Comparison of ENCODE assay signal across 24 cellular contexts in genomic region chr7:73821597-73822285, GRCh38. TPM values are rescaled to one million over a fixed set of nuclear protein-coding genes. Genes with fewer than 3 reads are reported as not detected.
A peak's percentile ranks its signal among the peaks of the same experiment; 100 is the strongest.
DNase-seq lines count a peak whose midpoint lies in the region; ATAC-seq, FAIRE-seq and TF ChIP-seq lines count a peak whose summit lies in the region.
"Not testable (repeated sequence)": the region's sequence is repeated elsewhere in the genome, so short reads cannot be mapped to it uniquely, and the experiment has no call there.
"Had no signal": no experiment of that assay in that cellular context is flagged by ENCODE, and none has a peak within 500 bp of the region (broad histone marks: within the 10 kb centered on the region; RNA-seq: fewer than 3 reads in every experiment).

No MANE protein-coding gene starts in this region.

- H3K9ac ChIP-seq in GM23248 (peak overlapping the region; percentile 64), K562 (ENCODE audit: insufficient read depth in 1 of 2, low read depth in 2 of 2, low read length in 2 of 2) (peak overlapping the region in 1 of 2 experiments; percentile 82; a peak in 1 of 4 replicates)

- H3K27me3 ChIP-seq in GM23248 (replicated peaks; ENCODE audit: insufficient read depth); Panc1 (ENCODE audit: control insufficient read depth, insufficient read depth, low read length); K562 (ENCODE audit: control insufficient read depth in 2 of 2, insufficient read depth in 2 of 2, low read length in 2 of 2); esophagus squamous epithelium; lower lobe of right lung (ENCODE audit: low read depth); small intestine (ENCODE audit: control insufficient read depth in 2 of 2, insufficient read depth in 2 of 2, low read length in 2 of 2): not testable (repeated sequence)

- not testable (repeated sequence) for ATAC-seq in A549, Panc1, K562, lower lobe of right lung

- not testable (repeated sequence) for H4K20me1 ChIP-seq in GM23248 (ENCODE audit: insufficient read depth); K562 (replicated peaks; ENCODE audit: control insufficient read depth, insufficient read depth, low read length)

- not testable (repeated sequence) for H3K36me3 ChIP-seq in GM23248 (ENCODE audit: low read depth); Panc1 (ENCODE audit: control insufficient read depth, insufficient read depth, low read length); K562 (ENCODE audit: control insufficient read depth, insufficient read depth, low read length); esophagus squamous epithelium; lower lobe of right lung; small intestine (ENCODE audit: control insufficient read depth in 2 of 2, insufficient read depth in 2 of 2, low read length in 2 of 2)

- H3K9me2 ChIP-seq in GM23248 (ENCODE audit: insufficient read depth), result not testable (repeated sequence)

- DNase-seq in A549 (ENCODE audit: low read depth in 1 of 2, low spot score in 1 of 2); GM23248; Panc1 (ENCODE audit: low read depth, low spot score); K562 (ENCODE audit: extremely low read depth in 1 of 4, low spot score in 3 of 4); esophagus squamous epithelium (lab: John Stamatoyannopoulos, UW); small intestine: not testable (repeated sequence)
- peak; percentile 17 for DNase-seq in NCI-H2107 treated with DMSO at 0.1 percent for 48 hours (lab: John Stamatoyannopoulos, UW; ENCODE audit: unreplicated experiment)
- peak; percentile 6 for DNase-seq in lower lobe of right lung

- in situ Hi-C loops in GM23248 (cut with MboI); Panc1 (cut with HindIII; ENCODE audit: low pct_unique_long_range_greater_than_20kb, low sequenced_read_pairs); K562 (cut with MboI): not testable (repeated sequence)

- H3K9me3 ChIP-seq in A549; GM23248 (ENCODE audit: low read depth); Panc1 (ENCODE audit: control insufficient read depth, insufficient read depth, low read depth, low read length); K562 (replicated peaks; ENCODE audit: control insufficient read depth, insufficient read depth, low read depth, low read length); esophagus squamous epithelium; lower lobe of right lung; small intestine (ENCODE audit: control insufficient read depth, low read depth): not testable (repeated sequence)

- TF ChIP-seq POLR2A in A549 (IDR thresholded peaks at IDR 0.05; ENCODE audit: low read length); K562 (conservative IDR thresholded peaks at IDR 0.05); esophagus squamous epithelium (IDR thresholded peaks at IDR 0.05): not testable (repeated sequence)

- POLR2A ChIA-PET in A549 (lab: Yijun Ruan, JAX) (interaction anchor here (0.6 to 1.8 kb wide), 6 partner anchors 12 to 82 kb away, joined by 3 to 10 read pairs (median 5); partner anchors contain the start of genes ABHD11 and METTL27), K562 (lab: Yijun Ruan, JAX) (interaction anchor here (1.0 to 2.1 kb wide), 3 partner anchors 11 to 35 kb away, joined by 3 to 5 read pairs (median 5); no protein-coding TSS in a partner anchor)
- POLR2A ChIA-PET in Panc1 (lab: Charles Lee), result not testable (repeated sequence)

- H3K4me2 ChIP-seq in A549 (peak overlapping the region; percentile 74), GM23248 (ENCODE audit: unreplicated experiment) (peak overlapping the region; percentile 30)
- H3K4me2 ChIP-seq in K562 (ENCODE audit: insufficient read depth, low read length), result not testable (repeated sequence)

- CTCF ChIA-PET in A549 (lab: Yijun Ruan, JAX) (interaction anchor here (1.0 to 5.2 kb wide), 7 partner anchors 10 to 380 kb away, joined by 3 to 30 read pairs (median 6); no protein-coding TSS in a partner anchor), Panc1 (lab: Charles Lee) (interaction anchor here (0.5 to 0.8 kb wide), 5 partner anchors 10 to 400 kb away, joined by 3 to 7 read pairs (median 5); no protein-coding TSS in a partner anchor)
- CTCF ChIA-PET in K562 (lab: Yijun Ruan, JAX; ENCODE audit: low intra/inter-chr PET ratio), result not testable (repeated sequence)

- not testable (repeated sequence) for TF ChIP-seq EP300 in A549 (IDR thresholded peaks at IDR 0.05); K562 (IDR thresholded peaks at IDR 0.05; ENCODE audit: low read length)

- peak overlapping the region; percentile 82 to 88 for H3K27ac ChIP-seq in A549
- peak overlapping the region; percentile 76 for H3K27ac ChIP-seq in GM23248
- peak overlapping the region; percentile 91 for H3K27ac ChIP-seq in Panc1 (ENCODE audit: low read length)
- H3K27ac ChIP-seq in K562 (ENCODE audit: extremely low read depth, low read depth, low read length); lower lobe of right lung: not testable (repeated sequence)
- H3K27ac ChIP-seq in esophagus squamous epithelium, result peak overlapping the region in 3 of 4 donors; percentile 61 to 77 (median 76)
- H3K27ac ChIP-seq in small intestine (ENCODE audit: low read depth in 1 of 2, low read length in 1 of 2), result peak overlapping the region; percentile 63 to 94

- not testable (repeated sequence) for TF ChIP-seq RAD21 in A549 (conservative IDR thresholded peaks at IDR 0.05 in 1 of 2, IDR thresholded peaks at IDR 0.05 in 1 of 2); K562 (CRISPR knock-in tag; conservative IDR thresholded peaks at IDR 0.05 in 1 of 2, IDR thresholded peaks at IDR 0.05 in 1 of 2)

- intact Hi-C loops in Panc1 (cut with micrococcal nuclease; ENCODE audit: unreplicated experiment); K562 (cut with micrococcal nuclease); esophagus squamous epithelium (cut with DNase I); lower lobe of right lung (cut with DNase I): not testable (repeated sequence)

- H3K4me1 ChIP-seq in A549 (peaks cover 25% of the 10 kb centered on the region), GM23248 (ENCODE audit: insufficient read depth) (peaks cover 10% of the 10 kb centered on the region), Panc1 (ENCODE audit: control insufficient read depth, insufficient read depth, low read length) (peaks cover 34% of the 10 kb centered on the region), K562 (replicated peaks in 1 of 2; ENCODE audit: control insufficient read depth in 2 of 2, insufficient read depth in 2 of 2, low read length in 2 of 2) (peaks cover 22 to 25% of the 10 kb centered on the region in 2 experiments), esophagus squamous epithelium (peaks cover 0 to 21% (median 5%) of the 10 kb centered on the region in 3 donors)
- H3K4me1 ChIP-seq in lower lobe of right lung; small intestine (ENCODE audit: control insufficient read depth in 2 of 2, insufficient read depth in 1 of 2, low read depth in 1 of 2, low read length in 1 of 2): not testable (repeated sequence)

- not testable (repeated sequence) for BruUV-seq in Panc1 (replicated peaks; lab: Mats Ljungman, UMichigan); K562 (replicated peaks; lab: Mats Ljungman, UMichigan)

- not testable (repeated sequence) for H3F3A ChIP-seq in GM23248 (ENCODE audit: insufficient read depth)

- WGBS in A549 (ENCODE audit: missing lambda C conversion rate), result 84% methylated on average over 14 of the region's 14 CpGs
- 94 to 97% methylated on average over 12 to 14 of the region's 14 CpGs for WGBS in GM23248 (ENCODE audit: low coverage in 1 of 2, low lambda C conversion rate in 2 of 2, missing lambda C conversion rate in 2 of 2), 2 experiments
- WGBS in K562 (ENCODE audit: insufficient coverage, low coverage, missing lambda C conversion rate), result 65% methylated on average over 14 of the region's 14 CpGs
- WGBS in esophagus squamous epithelium, 2 donors, result 85 to 87% methylated on average over 11 to 13 of the region's 14 CpGs
- 63 to 78% (median 66%) methylated on average over 11 to 14 of the region's 14 CpGs for whole genome bisulfite sequencing in small intestine, 3 donors

- not testable (repeated sequence) for TF ChIP-seq CTCF in A549 (IDR thresholded peaks at IDR 0.05); Panc1 (IDR thresholded peaks at IDR 0.05); K562 (IDR thresholded peaks at IDR 0.05 in 2 of 3, conservative IDR thresholded peaks at IDR 0.05 in 1 of 3; ENCODE audit: insufficient read depth in 2 of 3, low read depth in 1 of 3, low read length in 3 of 3); esophagus squamous epithelium (IDR thresholded peaks at IDR 0.05); lower lobe of right lung (IDR thresholded peaks at IDR 0.05)

- H3K9me1 ChIP-seq in K562 (ENCODE audit: control insufficient read depth, insufficient read depth, low read length), result not testable (repeated sequence)

- not testable (repeated sequence) for H3K79me2 ChIP-seq in GM23248 (ENCODE audit: insufficient read depth); K562 (ENCODE audit: control insufficient read depth, insufficient read depth, low read length)

- not testable (repeated sequence) for H3K4me3 ChIP-seq in A549; GM23248; Panc1 (ENCODE audit: low read depth in 2 of 2, low read length in 2 of 2); K562; esophagus squamous epithelium; lower lobe of right lung; small intestine (ENCODE audit: low read depth in 1 of 2, low read length in 2 of 2)

- FAIRE-seq in A549 (lab: Jason Lieb, UNC); K562 (lab: Jason Lieb, UNC); small intestine (lab: Jason Lieb, UNC): not testable (repeated sequence)

- not testable (repeated sequence) for H2AFZ ChIP-seq in GM23248
- H2AFZ ChIP-seq in K562 (ENCODE audit: low read depth, low read length), result peak overlapping the region; percentile 47

RNA-seq across cellular contexts. Expression of gene CLDN4, which starts 9.1 kb away (rescaled TPM):
- 2.3 and 2.4 TPM in 2 replicates for polyA plus RNA-seq in A549 (2011; rRNA removed)
- 1.9 and 2.4 TPM in 2 replicates for polyA plus RNA-seq in A549 (2012; cell fraction: cytosol; rRNA removed)
- 6.1 and 6.7 TPM in 2 replicates for polyA plus RNA-seq in A549 (2012; cell fraction: nucleus; rRNA removed)
- 1.3 to 1.5 TPM (median 1.5 TPM) in 3 replicates for polyA plus RNA-seq in A549 (2017; fragmentation: RNase III; extraction: RNeasy Plus Mini Kit Qiagen cat#74134 plus additional on column Dnase treatment)
- polyA minus RNA-seq in A549 (2011; rRNA and poly(A)+ RNA removed), result 1.9 and 2.8 TPM in 2 replicates
- total RNA-seq in GM23248 (2014; rRNA removed; shearing (Covaris generic)), result not detected in 2 replicates
- 0.06 and 0.10 TPM in 2 replicates for polyA plus RNA-seq in GM23248 (2016; fragmentation: Nextera tagmentation; extraction: Ambion mirVana)
- 295 TPM for total RNA-seq in Panc1 (2021; ENCODE audit: unreplicated experiment)
- 551 TPM for polyA plus RNA-seq in Panc1 (2012; ENCODE audit: insufficient read length)
- 1.8 and 2.6 TPM in 2 replicates for total RNA-seq in K562 (2011; cell fraction: chromatin; rRNA removed; ENCODE audit: low replicate concordance)
- 0.66 and 1.0 TPM in 2 replicates for total RNA-seq in K562 (2011; cell fraction: nucleolus; rRNA removed)
- total RNA-seq in K562 (2011; cell fraction: nucleoplasm; rRNA removed), result 2.3 and 2.8 TPM in 2 replicates
- 0.05 and 0.08 TPM in 2 replicates for total RNA-seq in K562 (2014; rRNA removed)
- total RNA-seq in K562 (2014; rRNA removed; fragmentation: Illumina TruSeq; extraction: Trizol), result 0.06 TPM in 1 of 2 replicates, not detected in the other
- 0.04 and 0.07 TPM in 2 replicates for total RNA-seq in K562 (2015; rRNA removed; fragmentation: Illumina TruSeq; extraction: Trizol)
- 0.60 and 0.63 TPM in 2 replicates for total RNA-seq in K562 (2021)
- 0.06 and 0.37 TPM in 2 replicates for polyA plus RNA-seq in K562 (2011; rRNA removed)
- 0.18 TPM in 2 replicates for polyA plus RNA-seq in K562 (2011; cell fraction: cytosol; rRNA removed)
- 0.16 and 0.48 TPM in 2 replicates for polyA plus RNA-seq in K562 (2011; cell fraction: nucleus; rRNA removed)
- polyA plus RNA-seq in K562 (2012), result 0.13 and 0.25 TPM in 2 replicates
- 0.10 and 0.21 TPM in 2 replicates for polyA plus RNA-seq in K562 (2014; fragmentation: Illumina TruSeq; extraction: Trizol)
- not detected for polyA plus RNA-seq in K562 (2014; fragmentation: Nextera tagmentation; extraction: Ambion mirVana)
- 0.05 and 0.13 TPM in 2 replicates for polyA plus RNA-seq in K562 (2014; rRNA removed)
- 0.07 and 0.66 TPM in 2 replicates for polyA minus RNA-seq in K562 (2011; rRNA and poly(A)+ RNA removed)
- 0.67 TPM in 1 of 2 replicates, not detected in the other for polyA minus RNA-seq in K562 (2011; cell fraction: cytosol; rRNA and poly(A)+ RNA removed)
- polyA minus RNA-seq in K562 (2011; cell fraction: nucleus; rRNA and poly(A)+ RNA removed), result 0.27 TPM in 1 of 2 replicates, not detected in the other
- total RNA-seq in esophagus squamous epithelium, result 100 to 1,000 TPM in 3 of 4 donors, 10 to 100 TPM in 1; 99.4 to 436 (median 200) TPM
- total RNA-seq in lower lobe of right lung, result 116 TPM
- 100 to 1,000 TPM; 115 to 226 (median 178) TPM for polyA plus RNA-seq in small intestine
- total RNA-seq: activated B cell treated with CpG ODN at 0.5 μM for 24 hours; activated CD8-positive, alpha-beta memory T cell treated with anti-CD3 and anti-CD28 coated beads for 36 hours; CD4-positive, alpha-beta memory T cell had no signal

RNA-seq across cellular contexts. Expression of gene METTL27, which starts 20.6 kb away (rescaled TPM):
- 4.1 and 5.5 TPM in 2 replicates for polyA plus RNA-seq in A549 (2011; rRNA removed)
- polyA plus RNA-seq in A549 (2012; cell fraction: cytosol; rRNA removed), result 11.3 and 12.4 TPM in 2 replicates
- polyA plus RNA-seq in A549 (2012; cell fraction: nucleus; rRNA removed), result 7.8 and 11.8 TPM in 2 replicates
- polyA plus RNA-seq in A549 (2017; fragmentation: RNase III; extraction: RNeasy Plus Mini Kit Qiagen cat#74134 plus additional on column Dnase treatment), result 4.9 to 5.8 TPM (median 5.3 TPM) in 3 replicates
- 5.1 and 5.4 TPM in 2 replicates for polyA minus RNA-seq in A549 (2011; rRNA and poly(A)+ RNA removed)
- 3.5 and 5.3 TPM in 2 replicates for total RNA-seq in GM23248 (2014; rRNA removed; shearing (Covaris generic))
- polyA plus RNA-seq in GM23248 (2016; fragmentation: Nextera tagmentation; extraction: Ambion mirVana), result 6.0 and 6.5 TPM in 2 replicates
- total RNA-seq in Panc1 (2021; ENCODE audit: unreplicated experiment), result 3.4 TPM
- polyA plus RNA-seq in Panc1 (2012; ENCODE audit: insufficient read length), result 2.4 TPM
- total RNA-seq in K562 (2011; cell fraction: chromatin; rRNA removed; ENCODE audit: low replicate concordance), result 1.9 and 4.9 TPM in 2 replicates
- 3.6 and 4.8 TPM in 2 replicates for total RNA-seq in K562 (2011; cell fraction: nucleolus; rRNA removed)
- total RNA-seq in K562 (2011; cell fraction: nucleoplasm; rRNA removed), result 2.0 and 5.0 TPM in 2 replicates
- 0.32 and 0.94 TPM in 2 replicates for total RNA-seq in K562 (2014; rRNA removed)
- total RNA-seq in K562 (2014; rRNA removed; fragmentation: Illumina TruSeq; extraction: Trizol), result not detected in 2 replicates
- total RNA-seq in K562 (2015; rRNA removed; fragmentation: Illumina TruSeq; extraction: Trizol), result not detected in 2 replicates
- 0.42 and 0.73 TPM in 2 replicates for total RNA-seq in K562 (2021)
- polyA plus RNA-seq in K562 (2011; rRNA removed), result 0.33 and 0.49 TPM in 2 replicates
- polyA plus RNA-seq in K562 (2011; cell fraction: cytosol; rRNA removed), result 0.59 and 1.3 TPM in 2 replicates
- 1.4 and 3.9 TPM in 2 replicates for polyA plus RNA-seq in K562 (2011; cell fraction: nucleus; rRNA removed)
- polyA plus RNA-seq in K562 (2012), result 0.25 and 0.58 TPM in 2 replicates
- polyA plus RNA-seq in K562 (2014; fragmentation: Illumina TruSeq; extraction: Trizol), result 0.69 TPM in 1 of 2 replicates, not detected in the other
- polyA plus RNA-seq in K562 (2014; fragmentation: Nextera tagmentation; extraction: Ambion mirVana), result under 1 TPM in 1 of 2 experiments, not detected in 1; 0.08 TPM
- 0.35 and 0.82 TPM in 2 replicates for polyA plus RNA-seq in K562 (2014; rRNA removed)
- 0.53 and 1.1 TPM in 2 replicates for polyA minus RNA-seq in K562 (2011; rRNA and poly(A)+ RNA removed)
- polyA minus RNA-seq in K562 (2011; cell fraction: cytosol; rRNA and poly(A)+ RNA removed), result not detected in 2 replicates
- polyA minus RNA-seq in K562 (2011; cell fraction: nucleus; rRNA and poly(A)+ RNA removed), result 1.6 and 1.9 TPM in 2 replicates
- 1 to 10 TPM in 1 of 4 donors, under 1 TPM in 1, not detected in 2; 0.34 to 4.4 TPM for total RNA-seq in esophagus squamous epithelium
- 4.0 TPM for total RNA-seq in lower lobe of right lung
- 1 to 10 TPM in 1 of 3 donors, under 1 TPM in 2; 0.89 to 4.1 (median 0.94) TPM for polyA plus RNA-seq in small intestine

RNA-seq across cellular contexts. Expression of gene TMEM270, which starts 39.2 kb away (rescaled TPM):
- 0.16 TPM in 1 of 2 replicates, not detected in the other for polyA plus RNA-seq in A549 (2011; rRNA removed)
- 0.07 and 0.10 TPM in 2 replicates for polyA plus RNA-seq in A549 (2012; cell fraction: cytosol; rRNA removed)
- polyA plus RNA-seq in A549 (2012; cell fraction: nucleus; rRNA removed), result 0.06 and 0.17 TPM in 2 replicates
- not detected in 3 replicates for polyA plus RNA-seq in A549 (2017; fragmentation: RNase III; extraction: RNeasy Plus Mini Kit Qiagen cat#74134 plus additional on column Dnase treatment)
- polyA minus RNA-seq in A549 (2011; rRNA and poly(A)+ RNA removed), result not detected in 2 replicates
- total RNA-seq in GM23248 (2014; rRNA removed; shearing (Covaris generic)), result not detected in 2 replicates
- not detected in 2 replicates for polyA plus RNA-seq in GM23248 (2016; fragmentation: Nextera tagmentation; extraction: Ambion mirVana)
- total RNA-seq in Panc1 (2021; ENCODE audit: unreplicated experiment), result 0.72 TPM
- 0.70 TPM for polyA plus RNA-seq in Panc1 (2012; ENCODE audit: insufficient read length)
- not detected in 2 replicates for total RNA-seq in K562 (2011; cell fraction: chromatin; rRNA removed; ENCODE audit: low replicate concordance)
- not detected in 2 replicates for total RNA-seq in K562 (2011; cell fraction: nucleolus; rRNA removed)
- total RNA-seq in K562 (2011; cell fraction: nucleoplasm; rRNA removed), result not detected in 2 replicates
- total RNA-seq in K562 (2014; rRNA removed), result not detected in 2 replicates
- total RNA-seq in K562 (2014; rRNA removed; fragmentation: Illumina TruSeq; extraction: Trizol), result not detected in 2 replicates
- total RNA-seq in K562 (2015; rRNA removed; fragmentation: Illumina TruSeq; extraction: Trizol), result not detected in 2 replicates
- total RNA-seq in K562 (2021), result not detected in 2 replicates
- polyA plus RNA-seq in K562 (2011; rRNA removed), result not detected in 2 replicates
- not detected in 2 replicates for polyA plus RNA-seq in K562 (2011; cell fraction: cytosol; rRNA removed)
- polyA plus RNA-seq in K562 (2011; cell fraction: nucleus; rRNA removed), result not detected in 2 replicates
- polyA plus RNA-seq in K562 (2012), result not detected in 2 replicates
- polyA plus RNA-seq in K562 (2014; fragmentation: Illumina TruSeq; extraction: Trizol), result not detected in 2 replicates
- polyA plus RNA-seq in K562 (2014; fragmentation: Nextera tagmentation; extraction: Ambion mirVana), result not detected
- polyA plus RNA-seq in K562 (2014; rRNA removed), result not detected in 2 replicates
- polyA minus RNA-seq in K562 (2011; rRNA and poly(A)+ RNA removed), result not detected in 2 replicates
- not detected in 2 replicates for polyA minus RNA-seq in K562 (2011; cell fraction: cytosol; rRNA and poly(A)+ RNA removed)
- polyA minus RNA-seq in K562 (2011; cell fraction: nucleus; rRNA and poly(A)+ RNA removed), result not detected in 2 replicates
- total RNA-seq in esophagus squamous epithelium, result not detected
- not detected for total RNA-seq in lower lobe of right lung
- under 1 TPM in 1 of 3 donors, not detected in 2; 0.18 TPM for polyA plus RNA-seq in small intestine
- total RNA-seq: activated B cell treated with CpG ODN at 0.5 μM for 24 hours; activated CD4-positive, alpha-beta T cell treated with anti-CD3 and anti-CD28 coated beads, Interleukin-2, amount 10 ng/mL, durations not matched to agents 7 days and 5 days; activated CD8-positive, alpha-beta memory T cell treated with anti-CD3 and anti-CD28 coated beads for 36 hours; activated naive CD4-positive, alpha-beta T cell treated with anti-CD3 and anti-CD28 coated beads, Interleukin-2, amount 50 U/mL, for 72 hours; breast epithelium; CD4-positive, alpha-beta memory T cell; epithelial cell of proximal tubule; fibroblast of villous mesenchyme; GM12878; GM23338; liver; naive thymus-derived CD8-positive, alpha-beta T cell; omental fat pad; SJSA1; urinary bladder had no signal
- polyA plus RNA-seq: CD4-positive, alpha-beta memory T cell; GM12878; GM23338; naive thymus-derived CD8-positive, alpha-beta T cell had no signal

RNA-seq across cellular contexts. Expression of gene CLDN3, which starts 51.7 kb away (rescaled TPM):
- polyA plus RNA-seq in A549 (2011; rRNA removed) (1.2 and 1.7 TPM in 2 replicates), A549 (2017; fragmentation: RNase III; extraction: RNeasy Plus Mini Kit Qiagen cat#74134 plus additional on column Dnase treatment) (2.0 to 2.6 TPM (median 2.0 TPM) in 3 replicates), GM23248 (2016; fragmentation: Nextera tagmentation; extraction: Ambion mirVana) (not detected in 2 replicates), K562 (2011; rRNA removed) (not detected in 2 replicates), K562 (2014; fragmentation: Illumina TruSeq; extraction: Trizol) (not detected in 2 replicates), K562 (2014; fragmentation: Nextera tagmentation; extraction: Ambion mirVana) (not detected), K562 (2014; rRNA removed) (not detected in 2 replicates), small intestine (100 to 1,000 TPM; 236 to 394 (median 302) TPM)
- polyA plus RNA-seq in A549 (2012; cell fraction: cytosol; rRNA removed), result 4.5 and 6.5 TPM in 2 replicates
- polyA plus RNA-seq in A549 (2012; cell fraction: nucleus; rRNA removed), result 6.5 and 10.8 TPM in 2 replicates
- 0.39 and 0.95 TPM in 2 replicates for polyA minus RNA-seq in A549 (2011; rRNA and poly(A)+ RNA removed)
- not detected in 2 replicates for total RNA-seq in GM23248 (2014; rRNA removed; shearing (Covaris generic))
- total RNA-seq in Panc1 (2021; ENCODE audit: unreplicated experiment) (16.8 TPM), K562 (2014; rRNA removed) (not detected in 2 replicates), K562 (2014; rRNA removed; fragmentation: Illumina TruSeq; extraction: Trizol) (not detected in 2 replicates), K562 (2015; rRNA removed; fragmentation: Illumina TruSeq; extraction: Trizol) (not detected in 2 replicates), K562 (2021) (0.29 TPM in 1 of 2 replicates, not detected in the other), esophagus squamous epithelium (1 to 10 TPM in 1 of 4 donors, not detected in 3; 1.3 TPM), lower lobe of right lung (12.8 TPM)
- 66.8 TPM for polyA plus RNA-seq in Panc1 (2012; ENCODE audit: insufficient read length)
- not detected in 2 replicates for total RNA-seq in K562 (2011; cell fraction: chromatin; rRNA removed; ENCODE audit: low replicate concordance)
- total RNA-seq in K562 (2011; cell fraction: nucleolus; rRNA removed), result not detected in 2 replicates
- total RNA-seq in K562 (2011; cell fraction: nucleoplasm; rRNA removed), result not detected in 2 replicates
- not detected in 2 replicates for polyA plus RNA-seq in K562 (2011; cell fraction: cytosol; rRNA removed)
- not detected in 2 replicates for polyA plus RNA-seq in K562 (2011; cell fraction: nucleus; rRNA removed)
- 0.05 TPM in 1 of 2 replicates, not detected in the other for polyA plus RNA-seq in K562 (2012)
- polyA minus RNA-seq in K562 (2011; rRNA and poly(A)+ RNA removed), result not detected in 2 replicates
- polyA minus RNA-seq in K562 (2011; cell fraction: cytosol; rRNA and poly(A)+ RNA removed), result not detected in 2 replicates
- not detected in 2 replicates for polyA minus RNA-seq in K562 (2011; cell fraction: nucleus; rRNA and poly(A)+ RNA removed)
- total RNA-seq: A172; activated B cell treated with CpG ODN at 0.5 μM for 24 hours; activated CD4-positive, alpha-beta T cell treated with anti-CD3 and anti-CD28 coated beads, Interleukin-2, amount 10 ng/mL, durations not matched to agents 7 days and 5 days; activated CD8-positive, alpha-beta memory T cell treated with anti-CD3 and anti-CD28 coated beads for 36 hours; activated naive CD4-positive, alpha-beta T cell treated with anti-CD3 and anti-CD28 coated beads, Interleukin-2, amount 50 U/mL, for 72 hours; CD4-positive, alpha-beta memory T cell; fibroblast of villous mesenchyme; GM12878; naive thymus-derived CD8-positive, alpha-beta T cell; SJSA1 had no signal
- polyA plus RNA-seq: CD4-positive, alpha-beta memory T cell; naive thymus-derived CD8-positive, alpha-beta T cell had no signal

Comparison
In these comparisons a context has a peak if more than half of its experiments do, and no peak if none do; other contexts are left out.
1. RNA of gene CLDN4, which starts 9.1 kb away (total RNA-seq): 295 TPM in Panc1 (single experiment), 99.4 to 436 TPM in esophagus squamous epithelium and 116 TPM in lower lobe of right lung (single experiment); 0.04 to 2.8 TPM in K562 and not detected in GM23248; every median in the first group is over 10 times any median in the second.